Comparison of ENCODE assay signal across 8 cellular contexts in genomic region chr6:26537846-26538571, GRCh38. TPM values are rescaled to one million over a fixed set of nuclear protein-coding genes. Genes with fewer than 3 reads are reported as not detected.
A peak's percentile ranks its signal among the peaks of the same experiment; 100 is the strongest.
DNase-seq lines count a peak whose midpoint lies in the region; ATAC-seq and TF ChIP-seq lines count a peak whose summit lies in the region.

Gene HMGN4 (plus strand): TSS chr6:26538366. CDS start chr6:26545207, 6,841 bp downstream.

- WGBS in upper lobe of left lung, 2 donors: 0% methylated on average over 29 to 42 of the region's 49 CpGs

- H3K36me3 ChIP-seq in upper lobe of left lung: peaks cover 0 to 20% (median 2%) of the 10 kb centered on the region in 4 donors

- peaks cover 14% of the 10 kb centered on the region for H3K36me3 Mint-ChIP-seq in activated naive CD8-positive, alpha-beta T cell treated with anti-CD3 and anti-CD28 coated beads, Interleukin-2, amount 10 ng/mL, durations not matched to agents 7 days and 5 days

- peaks cover 46% of the 10 kb centered on the region for H3K4me1 Mint-ChIP-seq in activated naive CD8-positive, alpha-beta T cell treated with anti-CD3 and anti-CD28 coated beads, Interleukin-2, amount 10 ng/mL, durations not matched to agents 7 days and 5 days

- peak within 1 kb of the TSS; percentile 94 for H3K4me3 Mint-ChIP-seq in activated naive CD8-positive, alpha-beta T cell treated with anti-CD3 and anti-CD28 coated beads, Interleukin-2, amount 10 ng/mL, durations not matched to agents 7 days and 5 days

- no peaks in the 10 kb centered on the region for H3K9me3 ChIP-seq in upper lobe of left lung

- POLR2A ChIA-PET in activated naive CD8-positive, alpha-beta T cell treated with anti-CD3 and anti-CD28 coated beads, Interleukin-2, amount 10 ng/mL, durations not matched to agents 7 days and 5 days (lab: Charles Lee): interaction anchor here (0.7 to 3.6 kb wide), 21 partner anchors 9 to 1328 kb away, joined by 3 to 24 read pairs (median 4); a partner anchor contains a TSS

- H3K4me1 ChIP-seq in upper lobe of left lung: peaks cover 25 to 50% (median 27%) of the 10 kb centered on the region in 4 donors

- peak within 1 kb of the TSS; percentile 97 for H3K27ac Mint-ChIP-seq in activated naive CD8-positive, alpha-beta T cell treated with anti-CD3 and anti-CD28 coated beads, Interleukin-2, amount 10 ng/mL, durations not matched to agents 7 days and 5 days

- TF ChIP-seq CTCF in GM12865 (IDR thresholded peaks at IDR 0.05; ENCODE audit: insufficient read depth, low read depth, low read length, missing control alignments) (no peak), upper lobe of left lung (IDR thresholded peaks at IDR 0.05) (no peak)

- DNase-seq in GM12865 (ENCODE audit: low read depth) (peak; percentile 94), NCI-H1417 treated with DMSO at 0.1 percent for 48 hours (lab: John Stamatoyannopoulos, UW) (peak; percentile 66), SW 1271 (lab: John Stamatoyannopoulos, UW) (peak; percentile 88 to 96), Right ventricle myocardium superior (peak; percentile 88), pons (ENCODE audit: low spot score) (peak; percentile 98), upper lobe of left lung (peak; percentile 81 to 92)
- peak; percentile 78 for DNase-seq in activated naive CD8-positive, alpha-beta T cell treated with anti-CD3 and anti-CD28 coated beads, Interleukin-2, amount 10 ng/mL, durations not matched to agents 7 days and 5 days

- no peaks in the 10 kb centered on the region for H3K9me3 Mint-ChIP-seq in activated naive CD8-positive, alpha-beta T cell treated with anti-CD3 and anti-CD28 coated beads, Interleukin-2, amount 10 ng/mL, durations not matched to agents 7 days and 5 days

- H3K27ac ChIP-seq in upper lobe of left lung: peak within 1 kb of the TSS; percentile 91 to 97 (median 96)

- H3K4me3 ChIP-seq in GM12865 (ENCODE audit: low read depth, low read length): peak within 1 kb of the TSS; percentile 93
- H3K4me3 ChIP-seq in upper lobe of left lung: peak within 1 kb of the TSS; percentile 67 to 91 (median 77)

- intact Hi-C loops in Right ventricle myocardium superior (cut with DNase I): loop anchor here (2.0 kb wide), 2 partner anchors 15 to 17 kb away; no protein-coding TSS in a partner anchor

- no peaks in the 10 kb centered on the region for H3K27me3 ChIP-seq in upper lobe of left lung

- H3K27me3 Mint-ChIP-seq in activated naive CD8-positive, alpha-beta T cell treated with anti-CD3 and anti-CD28 coated beads, Interleukin-2, amount 10 ng/mL, durations not matched to agents 7 days and 5 days: no peaks in the 10 kb centered on the region

- ATAC-seq in HG02759 (IDR thresholded peaks at IDR 0.05; ENCODE audit: unreplicated experiment) (peak; percentile 57), Right ventricle myocardium superior (ENCODE audit: poor library complexity) (peak; percentile 90), upper lobe of left lung (ENCODE audit: low FRiP score in 2 of 2) (peak; percentile 94 to 95)
- ATAC-seq in activated naive CD8-positive, alpha-beta T cell treated with anti-CD3 and anti-CD28 coated beads, Interleukin-2, amount 10 ng/mL, durations not matched to agents 7 days and 5 days (ENCODE audit: low read depth): peak; percentile 69

- no peak for TF ChIP-seq EP300 in upper lobe of left lung (IDR thresholded peaks at IDR 0.05)

- peak in 2 of 4 donors; percentile 28 to 74 for TF ChIP-seq POLR2A in upper lobe of left lung (IDR thresholded peaks at IDR 0.05)

RNA-seq across cellular contexts. Expression of gene HMGN4, which starts in this region (rescaled TPM):
- 10 to 100 TPM; 83.1 to 86.4 TPM for total RNA-seq in activated naive CD8-positive, alpha-beta T cell treated with anti-CD3 and anti-CD28 coated beads, Interleukin-2, amount 10 ng/mL, durations not matched to agents 7 days and 5 days
- total RNA-seq in Right ventricle myocardium superior: 25.1 TPM
- total RNA-seq in upper lobe of left lung: 10 to 100 TPM; 35.6 to 76.7 (median 45.5) TPM

Comparison
In these comparisons a context has a peak if more than half of its experiments do, and no peak if none do; other contexts are left out.
1. Peak in every context shown above with its lines: DNase-seq, ATAC-seq, H3K4me3 ChIP-seq and H3K27ac ChIP-seq.